9 cellular contexts compared by ENCODE assay signal in the genomic region with DNA sequence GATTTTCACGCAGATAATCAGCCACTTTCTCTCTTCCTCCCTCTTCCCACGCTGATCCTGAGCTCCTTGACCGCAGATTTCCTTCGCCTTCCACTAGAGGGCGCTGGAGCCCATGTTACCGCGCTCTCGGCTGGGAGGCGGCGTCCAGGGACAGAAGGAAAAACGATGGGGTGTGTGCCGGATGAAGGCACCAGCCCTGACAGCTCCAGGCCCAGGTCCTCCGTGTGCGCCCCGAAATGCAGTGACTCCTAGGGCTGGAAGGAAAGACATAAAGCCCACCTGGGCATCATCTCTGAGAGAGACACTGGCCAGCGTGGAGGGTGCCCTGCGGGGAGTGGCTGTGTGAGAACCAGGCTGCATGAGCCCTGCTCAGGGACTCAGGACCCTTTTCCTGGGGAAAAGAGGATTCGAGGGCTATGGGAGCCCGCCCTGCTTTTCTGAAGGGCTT. TPM values are rescaled to one million over a fixed set of nuclear protein-coding genes. Genes with fewer than 3 reads are reported as not detected.
DNase-seq lines count a peak whose midpoint lies in the region; ATAC-seq and TF ChIP-seq lines count a peak whose summit lies in the region.
"Had no signal": no experiment of that assay in that cellular context is flagged by ENCODE, and none has a peak within 500 bp of the region (broad histone marks: within the 10 kb centered on the region; RNA-seq: fewer than 3 reads in every experiment).

No MANE protein-coding gene starts in this region.

- no peak overlapping the region for H2BK12ac ChIP-seq in H9 (ENCODE audit: insufficient read length, low read depth, low read length)

- 0 out of 4 replicates have a peak, but pooled peaks cover 0 to 2% of the 10 kb centered on the region in 2 experiments for H3K4me1 Mint-ChIP-seq in H9

- no CpG with 5 or more reads among the region's 19 CpGs for WGBS in H9 (ENCODE audit: extremely low coverage, insufficient read length, low lambda C conversion rate)
- 12% methylated on average over 19 of the region's 19 CpGs for WGBS in smooth muscle cell (ENCODE audit: low lambda C conversion rate)

- no peaks in the 10 kb centered on the region for H3K36me3 ChIP-seq in DOHH2 (ENCODE audit: control insufficient read depth, low read length)
- no peaks in the 10 kb centered on the region for H3K36me3 ChIP-seq in brain microvascular endothelial cell (replicated peaks)
- H3K36me3 ChIP-seq in smooth muscle cell (ENCODE audit: low read depth) = no peaks in the 10 kb centered on the region

- H3K9me3 ChIP-seq in DOHH2 (ENCODE audit: control insufficient read depth, insufficient read depth, low read length) = no peaks in the 10 kb centered on the region
- H3K9me3 ChIP-seq in H9 (ENCODE audit: control insufficient read depth, low read depth, low read length) = no peaks in the 10 kb centered on the region
- H3K9me3 ChIP-seq in smooth muscle cell (replicated peaks; ENCODE audit: low read depth) = no peaks in the 10 kb centered on the region

- H3K18ac ChIP-seq in H9 (ENCODE audit: insufficient read length, low read depth, low read length) = no peak overlapping the region

- H2AFZ ChIP-seq in H9 (ENCODE audit: low read length) (peak overlapping the region; percentile 88), smooth muscle cell (ENCODE audit: low read depth) (peak overlapping the region; percentile 23)

- no peak overlapping the region for H3K4me2 ChIP-seq in DOHH2 (ENCODE audit: low read length)
- H3K4me2 ChIP-seq in H9 (ENCODE audit: insufficient read depth, insufficient read length, low read length) = peak overlapping the region; percentile 58
- peak overlapping the region; percentile 79 for H3K4me2 ChIP-seq in smooth muscle cell

- no peak overlapping the region for H2BK15ac ChIP-seq in H9 (ENCODE audit: low read depth, low read length)

- no peak overlapping the region for H3K4me3 ChIP-seq in DOHH2 (ENCODE audit: low read length)
- peak overlapping the region; percentile 34 for H3K4me3 ChIP-seq in brain microvascular endothelial cell (ENCODE audit: low read depth, low read length)
- no peak overlapping the region for H3K4me3 ChIP-seq in smooth muscle cell

- H3K27ac Mint-ChIP-seq in H9 = no peak overlapping the region
- H3K27ac Mint-ChIP-seq: activated naive CD4-positive, alpha-beta T cell treated with anti-CD3 and anti-CD28 coated beads, Interleukin-2, amount 50 U/mL, for 24 hours had no signal

- H2BK120ac ChIP-seq in H9 (ENCODE audit: low read depth, low read length, poor library complexity, severe bottlenecking) = no peak overlapping the region

- no peak overlapping the region for H2BK5ac ChIP-seq in H9 (ENCODE audit: insufficient read length, low read length)

- H3K4me3 Mint-ChIP-seq in H9 = peak overlapping the region; percentile 47 to 52; a peak in 4 of 5 replicates
- H3K4me3 Mint-ChIP-seq: activated naive CD4-positive, alpha-beta T cell treated with anti-CD3 and anti-CD28 coated beads, Interleukin-2, amount 50 U/mL, for 24 hours had no signal

- H3K4me1 ChIP-seq in DOHH2 (ENCODE audit: control insufficient read depth, low read length) (no peaks in the 10 kb centered on the region), H9 (ENCODE audit: insufficient read depth, low read length) (no peaks in the 10 kb centered on the region), smooth muscle cell (ENCODE audit: low read depth) (peaks cover 5% of the 10 kb centered on the region)

- no peak overlapping the region for H3K23ac ChIP-seq in H9 (ENCODE audit: insufficient read length, low read depth, low read length)

- H3K4ac ChIP-seq in H9 (ENCODE audit: low read depth, low read length) = no peak overlapping the region

- H4K91ac ChIP-seq in H9 (ENCODE audit: insufficient read length, low read depth, low read length) = no peak overlapping the region

- ATAC-seq in GM18517 (IDR thresholded peaks at IDR 0.05; ENCODE audit: unreplicated experiment) = no peak

- H4K5ac ChIP-seq in H9 (ENCODE audit: insufficient read length, low read depth, low read length) = no peak overlapping the region

- H3K36me3 Mint-ChIP-seq in H9 (ENCODE audit: insufficient read depth in 1 of 3, low read depth in 3 of 3) = no peaks in the 10 kb centered on the region
- H3K36me3 Mint-ChIP-seq: activated naive CD4-positive, alpha-beta T cell treated with anti-CD3 and anti-CD28 coated beads, Interleukin-2, amount 50 U/mL, for 24 hours had no signal

- peaks cover 17% of the 10 kb centered on the region for H3K27me3 Mint-ChIP-seq in H9 (ENCODE audit: low read depth)

- H3K27me3 ChIP-seq in DOHH2 (ENCODE audit: control insufficient read depth, low read length) (no peaks in the 10 kb centered on the region), H9 (ENCODE audit: insufficient read depth, low read length) (no peaks in the 10 kb centered on the region; the same call in 1 of the 2 replicates), brain microvascular endothelial cell (replicated peaks) (no peaks in the 10 kb centered on the region), smooth muscle cell (ENCODE audit: low read depth) (peaks cover 12% of the 10 kb centered on the region)

- H3K23me2 ChIP-seq in H9 (ENCODE audit: insufficient read length, low read depth, low read length, poor library complexity, severe bottlenecking) = peaks cover 6% of the 10 kb centered on the region

- H3K79me1 ChIP-seq in H9 (ENCODE audit: insufficient read depth, low read depth, low read length, poor library complexity, severe bottlenecking) = no peaks in the 10 kb centered on the region

- H3F3A ChIP-seq in DOHH2 (ENCODE audit: control insufficient read depth, insufficient read depth) = no peaks in the 10 kb centered on the region
- peaks cover 11% of the 10 kb centered on the region for H3F3A ChIP-seq in smooth muscle cell (ENCODE audit: low read depth)

- no peak overlapping the region for H4K8ac ChIP-seq in H9 (replicated peaks; ENCODE audit: insufficient read length, low read depth, low read length)

- H3K27ac ChIP-seq in DOHH2 (ENCODE audit: low read depth, low read length) (no peak overlapping the region), H9 (ENCODE audit: insufficient read length, low read depth, low read length) (no peak overlapping the region), brain microvascular endothelial cell (no peak overlapping the region), smooth muscle cell (ENCODE audit: low read depth) (no peak overlapping the region)

- TF ChIP-seq CTCF in DOHH2 (IDR thresholded peaks at IDR 0.05; ENCODE audit: low read depth, low read length, poor library complexity, severe bottlenecking) = peak; percentile 95
- TF ChIP-seq CTCF in H9 (conservative IDR thresholded peaks at IDR 0.05) = peak; percentile 94
- peak; percentile 92 for TF ChIP-seq CTCF in brain microvascular endothelial cell (IDR thresholded peaks at IDR 0.05; ENCODE audit: low read depth, low read length, missing control alignments)
- TF ChIP-seq CTCF in smooth muscle cell (IDR thresholded peaks at IDR 0.05; ENCODE audit: borderline replicate concordance, insufficient read depth, poor library complexity, severe bottlenecking) = peak; percentile 96

- H3K79me2 ChIP-seq in DOHH2 (ENCODE audit: control insufficient read depth, low read length) (no peaks in the 10 kb centered on the region), H9 (ENCODE audit: insufficient read depth, low read length) (no peaks in the 10 kb centered on the region), smooth muscle cell (ENCODE audit: low read depth) (no peaks in the 10 kb centered on the region)

- H2BK20ac ChIP-seq in H9 (ENCODE audit: low read depth, low read length, poor library complexity, severe bottlenecking) = no peak overlapping the region

- no peaks in the 10 kb centered on the region for H4K20me1 ChIP-seq in DOHH2 (ENCODE audit: control insufficient read depth, insufficient read depth, low read depth, low read length)
- H4K20me1 ChIP-seq in H9 (ENCODE audit: control insufficient read depth, insufficient read depth, insufficient read length) = no peaks in the 10 kb centered on the region
- no peaks in the 10 kb centered on the region for H4K20me1 ChIP-seq in smooth muscle cell (ENCODE audit: low read depth)

- no peak overlapping the region for H3K14ac ChIP-seq in H9 (ENCODE audit: insufficient read depth, low read length)

- H3K9ac ChIP-seq in H9 (ENCODE audit: extremely low read depth, insufficient read length, low read length) (no peak overlapping the region), smooth muscle cell (ENCODE audit: low read depth) (no peak overlapping the region)

- in situ Hi-C loops in brain microvascular endothelial cell (cut with HindIII; ENCODE audit: low pct_ligation_motif_present, low sequenced_read_pairs) = no loop called here

- H3K56ac ChIP-seq in H9 (ENCODE audit: insufficient read length, low read depth, low read length) = no peak overlapping the region

- no peaks in the 10 kb centered on the region for H3K9me2 ChIP-seq in DOHH2 (replicated peaks; ENCODE audit: control insufficient read depth, low read length)

- no peak overlapping the region for H3T11ph ChIP-seq in H9 (ENCODE audit: low read length)

- H2AK5ac ChIP-seq in H9 (ENCODE audit: insufficient read length, low read length) = no peak overlapping the region

- H3K9me3 Mint-ChIP-seq in H9 = no peaks in the 10 kb centered on the region
- H3K9me3 Mint-ChIP-seq: activated naive CD4-positive, alpha-beta T cell treated with anti-CD3 and anti-CD28 coated beads, Interleukin-2, amount 50 U/mL, for 24 hours had no signal

- DNase-seq in H9 (peak; percentile 82), NCI-H1105 treated with DMSO at 0.1 percent for 48 hours (lab: John Stamatoyannopoulos, UW) (peak; percentile 85), SW480 (ENCODE audit: low spot score) (peak; percentile 63), brain microvascular endothelial cell (peak; percentile 64), iPS-NIHi11 (ENCODE audit: low spot score) (peak; percentile 87), smooth muscle cell (lab: John Stamatoyannopoulos, UW; ENCODE audit: unreplicated experiment) (peak; percentile 38)

RNA-seq across cellular contexts. Expression of gene CYP2J2, which starts 44.9 kb away (rescaled TPM):
- 0.57 and 0.86 TPM in 2 replicates for total RNA-seq in H9 (2021)
- total RNA-seq in smooth muscle cell = 2.2 and 2.5 TPM in 2 replicates
- polyA plus RNA-seq in smooth muscle cell = 1.7 and 2.4 TPM in 2 replicates
